Comparison of ENCODE assay signal across 8 cellular contexts in the genomic region with DNA sequence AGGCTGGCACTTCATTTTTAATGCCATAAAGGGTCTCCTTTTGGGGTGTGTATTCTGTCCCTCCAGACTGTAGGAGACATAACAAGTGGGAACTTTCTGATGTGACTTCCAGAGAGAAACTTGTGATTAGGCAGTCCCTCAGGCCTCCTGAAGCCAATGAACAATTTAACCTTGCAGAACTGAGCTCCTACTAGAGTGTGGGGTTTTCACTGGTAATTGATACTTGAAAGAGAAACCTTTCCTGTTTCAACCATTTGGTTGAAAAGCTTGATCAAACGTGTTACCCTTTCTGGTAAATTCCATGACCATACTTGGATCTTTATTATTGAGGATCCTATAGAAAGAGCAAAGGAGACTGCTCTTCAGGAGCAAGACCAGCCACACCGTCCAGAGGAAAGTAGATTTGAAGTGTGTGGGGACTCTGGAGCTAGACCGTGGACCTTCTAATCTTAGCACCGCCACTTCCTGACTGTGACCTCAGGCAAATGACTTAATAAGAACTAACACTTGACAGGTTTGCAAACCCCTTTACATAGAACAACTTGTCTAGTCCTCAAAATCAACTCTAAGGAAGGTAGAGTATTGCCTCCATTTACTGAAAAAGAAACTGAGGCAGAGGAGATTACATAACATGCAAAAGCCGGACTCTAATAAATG.
DNase-seq lines count a peak whose midpoint lies in the region; ATAC-seq, FAIRE-seq and TF ChIP-seq lines count a peak whose summit lies in the region.
"Not testable (repeated sequence)": the region's sequence is repeated elsewhere in the genome, so short reads cannot be mapped to it uniquely, and the experiment has no call there.

No MANE protein-coding gene starts in this region.

- H3K9me3 ChIP-seq in keratinocyte (ENCODE audit: control insufficient read depth, low read depth, low read length): not testable (repeated sequence)

- H3K36me3 ChIP-seq in keratinocyte (ENCODE audit: control insufficient read depth in 2 of 2, extremely low read depth in 1 of 2, insufficient read depth in 2 of 2, low read length in 2 of 2): not testable (repeated sequence)

- not testable (repeated sequence) for H3K27me3 ChIP-seq in keratinocyte (ENCODE audit: control insufficient read depth, extremely low read depth, insufficient read depth, low read length)

- H3K4me2 ChIP-seq in keratinocyte (ENCODE audit: control insufficient read depth, extremely low read depth, insufficient read depth, low read depth, low read length): not testable (repeated sequence)

- H3K4me3 ChIP-seq in keratinocyte (ENCODE audit: control insufficient read depth in 2 of 3, extremely low read depth in 1 of 3, insufficient read depth in 2 of 3, low read depth in 1 of 3, low read length in 3 of 3): not testable (repeated sequence)

- FAIRE-seq in H54 (lab: Jason Lieb, UNC) (peak; percentile 52), keratinocyte (lab: Jason Lieb, UNC) (peak; percentile 53)

- not testable (repeated sequence) for H3K9ac ChIP-seq in keratinocyte (ENCODE audit: control insufficient read depth, extremely low read depth, insufficient read depth, low read length)

- ATAC-seq in GM18505 (IDR thresholded peaks at IDR 0.05; ENCODE audit: unreplicated experiment): peak; percentile 73
- ATAC-seq in GM19025 (IDR thresholded peaks at IDR 0.05; ENCODE audit: low read depth, unreplicated experiment): peak; percentile 81
- peak; percentile 83 for ATAC-seq in GM21367 (IDR thresholded peaks at IDR 0.05; ENCODE audit: unreplicated experiment)
- peak; percentile 84 for ATAC-seq in HG02943 (IDR thresholded peaks at IDR 0.05; ENCODE audit: low read depth, unreplicated experiment)
- ATAC-seq in HG03159 (IDR thresholded peaks at IDR 0.05; ENCODE audit: unreplicated experiment): peak; percentile 76
- ATAC-seq in HG03575 (IDR thresholded peaks at IDR 0.05; ENCODE audit: extremely low read depth, insufficient number of reproducible peaks, low FRiP score, unreplicated experiment): peak; percentile 65

- not testable (repeated sequence) for TF ChIP-seq CTCF in keratinocyte (optimal IDR thresholded peaks at IDR 0.05 in 1 of 3, IDR thresholded peaks at IDR 0.05 in 1 of 3, conservative IDR thresholded peaks at IDR 0.05 in 1 of 3; ENCODE audit: extremely low read depth in 1 of 3, insufficient read depth in 2 of 3, low read length in 3 of 3)

- not testable (repeated sequence) for H2AFZ ChIP-seq in keratinocyte (ENCODE audit: control insufficient read depth, low read length)

- H3K9me1 ChIP-seq in keratinocyte (ENCODE audit: control insufficient read depth, extremely low read depth, insufficient read depth, low read length): not testable (repeated sequence)

- not testable (repeated sequence) for H3K27ac ChIP-seq in keratinocyte (ENCODE audit: control insufficient read depth, insufficient read depth, low read length)

- H3K4me1 ChIP-seq in keratinocyte (ENCODE audit: control insufficient read depth, extremely low read depth, insufficient read depth, low read length): not testable (repeated sequence)

- not testable (repeated sequence) for H3K79me2 ChIP-seq in keratinocyte (ENCODE audit: control insufficient read depth, insufficient read depth, low read length)

- dilution Hi-C loops in keratinocyte (cut with MboI; ENCODE audit: extremely low pct_ligation_motif_present, low sequenced_read_pairs): not testable (repeated sequence)

- not testable (repeated sequence) for H4K20me1 ChIP-seq in keratinocyte (ENCODE audit: control insufficient read depth, extremely low read depth, insufficient read depth, low read length)

- not testable (repeated sequence) for DNase-seq in H54 (ENCODE audit: insufficient read length, low spot score); keratinocyte (ENCODE audit: low read depth, low spot score)

- not testable (repeated sequence) for TF ChIP-seq POLR2A in GM18505 (IDR thresholded peaks at IDR 0.05; ENCODE audit: borderline replicate concordance, extremely low read depth, insufficient read depth, insufficient read length); H54 (IDR thresholded peaks at IDR 0.05; ENCODE audit: low read depth, low read length)
